In the genomic region with DNA sequence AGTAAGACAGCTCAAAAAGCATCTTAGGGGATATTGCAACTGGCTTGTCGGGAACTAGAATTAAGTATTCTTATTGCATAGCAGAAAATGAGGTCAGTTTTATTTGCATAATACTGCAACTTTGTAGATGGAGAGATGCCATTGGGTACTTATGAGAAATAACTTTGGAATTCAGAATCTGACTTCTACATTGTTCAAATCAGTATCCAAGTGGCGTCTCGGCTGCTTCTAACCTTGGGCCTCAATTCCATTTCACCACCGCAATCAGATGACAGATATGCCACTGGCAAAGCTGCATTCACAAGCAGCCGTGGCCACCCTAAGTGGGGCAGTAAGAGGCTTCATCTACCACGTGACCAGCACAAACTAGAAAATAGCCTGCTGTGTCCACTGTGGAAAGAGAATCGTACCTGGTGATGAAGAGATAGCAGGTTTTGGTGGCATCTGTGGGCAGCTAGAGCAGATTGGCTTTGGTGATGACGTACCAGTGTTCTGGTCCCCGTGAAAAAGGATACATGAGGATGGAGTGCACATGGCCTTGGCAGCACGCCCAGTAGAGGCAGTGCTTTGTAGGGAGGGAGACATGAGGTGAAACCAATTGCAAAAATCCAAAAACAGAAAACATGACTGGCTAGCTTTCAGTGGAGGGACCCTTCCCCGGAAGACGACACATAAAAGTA, we compare ENCODE assay signal across 11 cellular contexts.
DNase-seq lines count a peak whose midpoint lies in the region; ATAC-seq lines count a peak whose summit lies in the region.
"Had no signal": no experiment of that assay in that cellular context is flagged by ENCODE, and none has a peak within 500 bp of the region (broad histone marks: within the 10 kb centered on the region; RNA-seq: fewer than 3 reads in every experiment).

No MANE protein-coding gene starts in this region.

- no peaks in the 10 kb centered on the region for H3K36me3 ChIP-seq in ACC112 (ENCODE audit: insufficient read depth, low read length)
- H3K36me3 ChIP-seq in MG63, result no peaks in the 10 kb centered on the region

- no peak overlapping the region for H3K27ac Mint-ChIP-seq in immature natural killer cell
- H3K27ac Mint-ChIP-seq: activated naive CD4-positive, alpha-beta T cell treated with anti-CD3 and anti-CD28 coated beads, Interleukin-2, amount 50 U/mL, for 72 hours; CD4-positive, CD25-positive, alpha-beta regulatory T cell; memory B cell had no signal

- H3K79me2 ChIP-seq in ACC112 (ENCODE audit: control insufficient read depth, insufficient read depth, low read length, unreplicated experiment), result no peaks in the 10 kb centered on the region

- no peak for ATAC-seq in GM21423 (IDR thresholded peaks at IDR 0.05; ENCODE audit: unreplicated experiment)
- ATAC-seq: activated naive CD4-positive, alpha-beta T cell treated with anti-CD3 and anti-CD28 coated beads, Interleukin-2, amount 50 U/mL, for 72 hours had no signal

- H3K4me1 ChIP-seq in ACC112 (ENCODE audit: control insufficient read depth, insufficient read depth, low read length, unreplicated experiment), result peaks cover 46% of the 10 kb centered on the region

- no peak overlapping the region for H2AFZ ChIP-seq in ACC112 (ENCODE audit: low read length, unreplicated experiment)

- peaks cover 0 to 13% (median 8%) of the 10 kb centered on the region in 3 donors for H3K36me3 Mint-ChIP-seq in immature natural killer cell
- H3K36me3 Mint-ChIP-seq: activated naive CD4-positive, alpha-beta T cell treated with anti-CD3 and anti-CD28 coated beads, Interleukin-2, amount 50 U/mL, for 72 hours; memory B cell had no signal

- H3K27me3 Mint-ChIP-seq in immature natural killer cell (ENCODE audit: low read depth in 3 of 3), result no peaks in the 10 kb centered on the region
- H3K27me3 Mint-ChIP-seq: CD4-positive, CD25-positive, alpha-beta regulatory T cell had no signal

- peak overlapping the region; percentile 73 for H3K27ac ChIP-seq in ACC112 (ENCODE audit: low read depth, low read length)

- peak; percentile 42 for DNase-seq in MG63
- peak in 30 of 56 donors; percentile 5 to 71 (median 30) for DNase-seq in amygdala (lab: John Stamatoyannopoulos, UW)
- peak; percentile 90 for DNase-seq in iris pigment epithelial cell (ENCODE audit: low read depth)
- no peak for DNase-seq in SW480 (ENCODE audit: low spot score)
- no peak for DNase-seq in GF-D8 (lab: John Stamatoyannopoulos, UW)
- DNase-seq in immature natural killer cell, result no peak
- DNase-seq: CD4-positive, CD25-positive, alpha-beta regulatory T cell had no signal

- no peaks in the 10 kb centered on the region for H3K9me3 Mint-ChIP-seq in immature natural killer cell
- H3K9me3 Mint-ChIP-seq: activated naive CD4-positive, alpha-beta T cell treated with anti-CD3 and anti-CD28 coated beads, Interleukin-2, amount 50 U/mL, for 72 hours; CD4-positive, CD25-positive, alpha-beta regulatory T cell; memory B cell had no signal

- H3K4me1 Mint-ChIP-seq in immature natural killer cell, result no peaks in the 10 kb centered on the region
- H3K4me1 Mint-ChIP-seq: CD4-positive, CD25-positive, alpha-beta regulatory T cell had no signal

- H3K4me3 ChIP-seq in ACC112 (ENCODE audit: low read depth, low read length) (peak overlapping the region; percentile 32), MG63 (no peak overlapping the region)

- H3K4me3 Mint-ChIP-seq in immature natural killer cell, result no peak overlapping the region
- H3K4me3 Mint-ChIP-seq: CD4-positive, CD25-positive, alpha-beta regulatory T cell; memory B cell had no signal

- H3K27me3 ChIP-seq in ACC112 (ENCODE audit: insufficient read depth, low read length), result no peaks in the 10 kb centered on the region
- H3K27me3 ChIP-seq in MG63, result no peaks in the 10 kb centered on the region

- H3K9me3 ChIP-seq in MG63, result no peaks in the 10 kb centered on the region

Comparison
In these comparisons a context has a peak if more than half of its experiments do, and no peak if none do; other contexts are left out.
1. DNase-seq: peak in MG63 (single experiment), amygdala (30 of 56) and iris pigment epithelial cell (single experiment); none in SW480 (single experiment), GF-D8 (single experiment) and immature natural killer cell (0 of 3).